16 cellular contexts compared by ENCODE assay signal in the genomic region with DNA sequence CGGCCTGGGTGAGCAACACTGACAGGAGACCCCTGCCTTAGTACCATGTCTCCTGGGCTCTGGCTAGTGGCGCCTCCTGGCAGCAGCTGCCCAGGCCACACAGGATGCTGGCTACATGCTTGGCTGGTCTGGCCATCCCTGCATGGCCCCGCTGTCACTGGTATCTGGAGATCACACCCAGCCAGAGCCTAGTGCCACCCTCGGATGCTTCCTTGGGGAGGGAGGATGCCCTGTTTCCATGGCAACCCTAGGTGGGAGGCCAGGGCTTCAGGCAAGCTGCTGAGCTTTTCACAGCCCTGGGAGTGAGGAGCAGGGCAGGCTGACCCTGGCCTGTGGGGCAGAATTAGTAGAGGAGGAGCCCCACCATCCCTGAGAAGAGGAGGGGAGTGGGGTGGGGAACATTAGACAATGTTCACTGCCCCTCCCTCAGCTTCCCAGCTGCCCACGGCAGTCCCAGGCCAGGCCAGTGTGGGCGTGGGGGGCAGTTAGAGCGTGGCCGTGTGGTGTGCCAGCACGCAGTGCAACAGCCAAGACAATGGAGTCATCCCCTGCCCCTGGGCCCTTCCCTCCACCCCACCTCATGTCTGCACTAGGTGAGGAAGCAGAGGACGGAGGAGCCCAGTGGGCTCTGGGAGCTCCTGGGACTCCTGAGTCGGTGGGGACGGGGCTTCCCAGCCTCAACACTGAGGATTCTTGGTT.
"Had no signal": no experiment of that assay in that cellular context is flagged by ENCODE, and none has a peak within 500 bp of the region (broad histone marks: within the 10 kb centered on the region; RNA-seq: fewer than 3 reads in every experiment).

No MANE protein-coding gene starts in this region.

- H3K36me3 ChIP-seq: esophagus squamous epithelium, thyroid gland had no signal

- DNase-seq: activated CD4-positive, alpha-beta T cell treated with anti-CD3 and anti-CD28 coated beads, Interleukin-2, amount 10 ng/mL, durations not matched to agents 24 days and 14 days; activated CD4-positive, CD25-positive, alpha-beta regulatory T cell; activated CD8-positive, alpha-beta memory T cell treated with anti-CD3 and anti-CD28 coated beads, Interleukin-2, amount 50 U/mL, for 4 hours; activated CD8-positive, alpha-beta T cell treated with anti-CD3 and anti-CD28 coated beads, Interleukin-2, amount 10 ng/mL, durations not matched to agents 7 days and 5 days; activated gamma-delta T cell treated with Interleukin-2 at 50 U/mL for 16 hours; activated T-cell treated with anti-CD3 and anti-CD28 coated beads, Interleukin-2, amount 50 U/mL, for 72 hours; amniotic stem cell; central memory CD4-positive, alpha-beta T cell; cortex of kidney; effector CD4-positive, alpha-beta T cell; esophagus squamous epithelium; kidney glomerular epithelial cell; mesendoderm; natural killer cell; T-helper 17 cell; thyroid gland had no signal

- H3K9me3 ChIP-seq: esophagus squamous epithelium, thyroid gland had no signal

- H3K27me3 ChIP-seq: esophagus squamous epithelium, thyroid gland had no signal

- H3K4me3 ChIP-seq: esophagus squamous epithelium, thyroid gland had no signal

- H3K4me1 ChIP-seq: thyroid gland had no signal

- H3K27ac ChIP-seq: esophagus squamous epithelium, thyroid gland had no signal
